In the genomic region with DNA sequence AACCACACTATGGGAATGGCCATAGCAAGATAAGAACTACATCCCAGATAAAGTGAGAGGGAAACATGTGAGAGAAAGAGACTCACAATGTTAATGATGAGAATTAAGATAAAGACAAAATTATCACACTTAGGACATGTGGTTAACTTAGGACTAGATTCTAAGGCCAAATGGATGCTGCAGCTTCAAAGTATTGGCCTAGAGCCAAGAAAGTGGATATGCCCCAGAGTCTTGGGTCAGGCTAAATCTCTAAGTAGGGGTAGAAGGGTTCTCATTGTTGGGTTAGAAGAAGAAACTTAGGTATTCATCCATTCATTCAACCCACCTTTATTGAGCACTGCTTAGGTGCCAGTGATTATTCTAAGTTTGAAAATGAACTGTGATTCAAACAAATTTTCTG, we compare ENCODE assay signal across 31 cellular contexts.
"Had no signal": no experiment of that assay in that cellular context is flagged by ENCODE, and none has a peak within 500 bp of the region (broad histone marks: within the 10 kb centered on the region; RNA-seq: fewer than 3 reads in every experiment).

No MANE protein-coding gene starts in this region.

- H3K4me3 ChIP-seq: esophagus squamous epithelium, gastroesophageal sphincter, heart right ventricle, hepatocyte had no signal

- H3K4me1 ChIP-seq: esophagus squamous epithelium, gastroesophageal sphincter, heart right ventricle had no signal

- H3K4me2 ChIP-seq: hepatocyte had no signal

- FAIRE-seq: astrocyte, colon, endometrium, endothelial cell of umbilical vein had no signal

- DNase-seq: activated B cell treated with CpG ODN at 0.5 μM for 24 hours; activated CD4-positive, alpha-beta T cell treated with anti-CD3 and anti-CD28 coated beads for 48 hours; activated CD4-positive, alpha-beta T cell treated with anti-CD3 and anti-CD28 coated beads, Interleukin-2, amount 50 U/mL, for 1 hour; activated CD4-positive, alpha-beta T cell treated with anti-CD3 and anti-CD28 coated beads, Interleukin-2, amount 50 U/mL, for 48 hours; activated CD8-positive, alpha-beta memory T cell treated with anti-CD3 and anti-CD28 coated beads for 24 hours; activated CD8-positive, alpha-beta T cell treated with anti-CD3 and anti-CD28 coated beads for 36 hours; activated effector memory CD4-positive, alpha-beta T cell treated with Interleukin-2 at 50 U/mL for 16 hours; activated gamma-delta T cell treated with Interleukin-2 at 50 U/mL for 16 hours; activated naive CD4-positive, alpha-beta T cell treated with anti-CD3 and anti-CD28 coated beads, Interleukin-2, amount 50 U/mL, for 16 hours; activated naive CD4-positive, alpha-beta T cell treated with Interleukin-2 at 50 U/mL for 16 hours; activated T-cell treated with anti-CD3 and anti-CD28 coated beads, Interleukin-2, amount 50 U/mL, for 4 hours; amniotic stem cell; anterior cingulate cortex; caudate nucleus; cortex of kidney; dermis blood vessel endothelial cell; effector CD4-positive, alpha-beta T cell; esophagus squamous epithelium; foreskin melanocyte; heart right ventricle; T1000; WERI-Rb-1 had no signal

- H3K9me3 ChIP-seq: esophagus squamous epithelium, gastroesophageal sphincter, heart right ventricle had no signal

- H3K36me3 ChIP-seq: esophagus squamous epithelium, gastroesophageal sphincter, heart right ventricle, WERI-Rb-1 had no signal

- H3K27ac ChIP-seq: epithelial cell of prostate, esophagus squamous epithelium, gastroesophageal sphincter, heart right ventricle, hepatocyte, WERI-Rb-1 had no signal

- H2AFZ ChIP-seq: hepatocyte had no signal

- ATAC-seq: activated CD4-positive, CD25-positive, alpha-beta regulatory T cell treated with anti-CD3 and anti-CD28 coated beads, Interleukin-2, amount 50 U/mL, for 24 hours; activated CD8-positive, alpha-beta T cell treated with anti-CD3 and anti-CD28 coated beads for 36 hours; activated T-cell treated with anti-CD3 and anti-CD28 coated beads, Interleukin-2, amount 50 U/mL, for 4 hours; activated T-helper 17 cell treated with anti-CD3 and anti-CD28 coated beads, Interleukin-2, amount 50 U/mL, for 72 hours; gastroesophageal sphincter; heart right ventricle had no signal

- H3K27me3 ChIP-seq: esophagus squamous epithelium, gastroesophageal sphincter, heart right ventricle, hepatocyte had no signal

- H3K79me2 ChIP-seq: hepatocyte had no signal
